In genomic region chr15:67137951-67138935, GRCh38 we compare ENCODE assay signal across 10 cellular contexts.
DNase-seq lines count a peak whose midpoint lies in the region; ATAC-seq and TF ChIP-seq lines count a peak whose summit lies in the region.
"Had no signal": no experiment of that assay in that cellular context is flagged by ENCODE, and none has a peak within 500 bp of the region (broad histone marks: within the 10 kb centered on the region; RNA-seq: fewer than 3 reads in every experiment).

No MANE protein-coding gene starts in this region.

- no peaks in the 10 kb centered on the region for H3K27me3 Mint-ChIP-seq in GM23338 (ENCODE audit: insufficient read depth, low read depth, poor library complexity)

- no peaks in the 10 kb centered on the region; the same call in 1 of the 2 replicates for H4K20me1 ChIP-seq in GM23338 (replicated peaks; ENCODE audit: insufficient read depth)

- peaks cover 76% of the 10 kb centered on the region for H3K4me1 Mint-ChIP-seq in GM23338

- no peaks in the 10 kb centered on the region; the same call in 1 of the 2 replicates for H3K9me2 ChIP-seq in GM23338 (ENCODE audit: insufficient read depth)

- H3K9me3 Mint-ChIP-seq in GM23338, result no peaks in the 10 kb centered on the region

- peak overlapping the region; percentile 47; the same call in 1 of the 2 replicates for H3K27ac ChIP-seq in GM23338 (ENCODE audit: low read depth)
- H3K27ac ChIP-seq in gastroesophageal sphincter, result peak overlapping the region; percentile 2 to 85 (median 77)
- H3K27ac ChIP-seq: neutrophil had no signal

- H3F3A ChIP-seq in GM23338 (replicated peaks; ENCODE audit: low read depth), result no peaks in the 10 kb centered on the region; the same call in 1 of the 2 replicates

- TF ChIP-seq POLR2A in gastroesophageal sphincter (IDR thresholded peaks at IDR 0.05), result no peak

- DNase-seq in GM23338 (ENCODE audit: low spot score) (no peak), retina (peak; percentile 70), GM19240 (ENCODE audit: insufficient read length, low spot score) (no peak), foreskin melanocyte (no peak), DMS153 treated with DMSO at 0.1 percent for 48 hours (lab: John Stamatoyannopoulos, UW; ENCODE audit: unreplicated experiment) (no peak)
- no peak for DNase-seq in central memory CD4-positive, alpha-beta T cell
- DNase-seq: cerebellar nuclear complex had no signal

- H3K79me2 ChIP-seq in GM23338 (replicated peaks; ENCODE audit: insufficient read depth), result peaks cover 29% of the 10 kb centered on the region

- no peaks in the 10 kb centered on the region for H3K9me3 ChIP-seq in gastroesophageal sphincter
- H3K9me3 ChIP-seq: neutrophil had no signal

- no peak for TF ChIP-seq CTCF in GM23338 (conservative IDR thresholded peaks at IDR 0.05; ENCODE audit: low read depth in 2 of 2)
- no peak for TF ChIP-seq CTCF in WI38 (IDR thresholded peaks at IDR 0.05; ENCODE audit: low read depth, low read length)
- no peak for TF ChIP-seq CTCF in gastroesophageal sphincter (IDR thresholded peaks at IDR 0.05)

- ATAC-seq in GM23338 (peak; percentile 47), gastroesophageal sphincter (no peak)

- H3K27ac Mint-ChIP-seq in GM23338, result peak overlapping the region; percentile 25

- WGBS in gastroesophageal sphincter (ENCODE audit: low coverage in 1 of 2), 2 donors, result 80% methylated on average over 2 of the region's 17 CpGs; no CpG with 5 or more reads in 1 of the 2 donors

- H3K4me3 ChIP-seq in GM23338 (no peak overlapping the region), WI38 (ENCODE audit: low read depth, low read length) (peak overlapping the region; percentile 21), gastroesophageal sphincter (peak overlapping the region in 1 of 2 donors; percentile 6)

- H3K27me3 ChIP-seq in GM23338 (ENCODE audit: insufficient read depth) (no peaks in the 10 kb centered on the region), gastroesophageal sphincter (no peaks in the 10 kb centered on the region)
- H3K27me3 ChIP-seq: neutrophil had no signal

- H3K4me2 ChIP-seq in GM23338, result peak overlapping the region; percentile 24; the same call in 1 of the 2 replicates

- H3K36me3 Mint-ChIP-seq in GM23338 (ENCODE audit: low read depth), result no peaks in the 10 kb centered on the region

- H3K4me3 Mint-ChIP-seq in GM23338, result no peak overlapping the region

- H2AFZ ChIP-seq in GM23338, result no peak overlapping the region

- TF ChIP-seq EP300 in gastroesophageal sphincter (IDR thresholded peaks at IDR 0.05), result no peak

- H3K4me1 ChIP-seq in GM23338 (ENCODE audit: insufficient read depth) (peaks cover 45% of the 10 kb centered on the region), gastroesophageal sphincter (peaks cover 33 to 100% (median 87%) of the 10 kb centered on the region in 3 donors)

- H3K36me3 ChIP-seq in GM23338 (ENCODE audit: insufficient read depth) (no peaks in the 10 kb centered on the region), gastroesophageal sphincter (no peaks in the 10 kb centered on the region)
- H3K36me3 ChIP-seq: neutrophil had no signal

TF ChIP-seq in GM23338, 12 proteins besides CTCF, POLR2A, EP300 and RAD21 (continues in another document):
- no peak for TF ChIP-seq POLR2AphosphoS5 (IDR thresholded peaks at IDR 0.05; ENCODE audit: low read depth)
- TF ChIP-seq ETS1 (IDR thresholded peaks at IDR 0.05), result no peak
- no peak for TF ChIP-seq REST (IDR thresholded peaks at IDR 0.05; ENCODE audit: unreplicated experiment)
- TF ChIP-seq ZNF114 (CRISPR knock-in tag; IDR thresholded peaks at IDR 0.05), result no peak
- no peak for TF ChIP-seq EZH2phosphoT487 (IDR thresholded peaks at IDR 0.05; ENCODE audit: unreplicated experiment)
- no peak for TF ChIP-seq ZNF462 (CRISPR knock-in tag; IDR thresholded peaks at IDR 0.05)
- TF ChIP-seq NANOG (IDR thresholded peaks at IDR 0.05; ENCODE audit: borderline replicate concordance), result no peak
